Comparison of ENCODE assay signal across 23 cellular contexts in the genomic region with DNA sequence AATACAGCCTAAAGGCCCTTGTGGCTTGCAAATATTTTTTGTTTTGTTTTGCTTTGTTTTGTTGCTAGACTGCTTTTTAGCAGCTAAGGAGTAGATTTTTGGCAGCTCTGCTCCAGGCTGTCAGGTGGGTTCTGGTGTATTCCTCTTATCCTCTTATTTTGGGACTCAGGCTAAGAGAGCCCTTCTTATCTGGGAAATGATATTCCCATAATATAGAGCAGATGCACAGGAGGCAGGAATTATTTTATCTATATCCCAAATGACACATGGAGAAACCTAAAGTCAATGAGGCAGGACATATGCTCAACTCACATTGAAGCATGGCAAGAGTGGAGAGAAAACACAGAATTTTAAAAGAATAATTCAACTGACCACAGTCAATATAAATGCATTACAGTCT.
"Had no signal": no experiment of that assay in that cellular context is flagged by ENCODE, and none has a peak within 500 bp of the region (broad histone marks: within the 10 kb centered on the region; RNA-seq: fewer than 3 reads in every experiment).

No MANE protein-coding gene starts in this region.

- H3K4me2 ChIP-seq: KMS-11 had no signal

- H3K4me1 ChIP-seq: SJSA1 had no signal

- H3K9me3 ChIP-seq: SJSA1 had no signal

- H3K27ac Mint-ChIP-seq: IgD-negative memory B cell had no signal

- H3K27ac ChIP-seq: KMS-11, SJSA1, SK-N-MC had no signal

- H3K9ac ChIP-seq: KMS-11 had no signal

- H3K4me3 ChIP-seq: K562, SJSA1, SK-N-MC had no signal

- H3K27me3 Mint-ChIP-seq: IgD-negative memory B cell had no signal

- DNase-seq: Kasumi-1, MM.1S, NCI-H1092 treated with DMSO at 0.1 percent for 48 hours, NCI-H1436, NCI-H187, NCI-H2029, NCI-H2081 treated with DMSO at 0.1 percent for 48 hours, NCI-H2171, NCI-H226, NCI-H446, NCI-H510A, NCI-H524 treated with DMSO at 0.1 percent for 48 hours, NCI-H69, NCI-H774, Right ventricle myocardium superior, RPMI8226, SIG-M5, T-helper 1 cell had no signal

- H3K4me3 Mint-ChIP-seq: IgD-negative memory B cell had no signal

- H3K27me3 ChIP-seq: SJSA1 had no signal

- H3K4me1 Mint-ChIP-seq: IgD-negative memory B cell had no signal

- ATAC-seq: K562 had no signal

- H3K36me3 ChIP-seq: SJSA1 had no signal
